8 cellular contexts compared by ENCODE assay signal in the genomic region with DNA sequence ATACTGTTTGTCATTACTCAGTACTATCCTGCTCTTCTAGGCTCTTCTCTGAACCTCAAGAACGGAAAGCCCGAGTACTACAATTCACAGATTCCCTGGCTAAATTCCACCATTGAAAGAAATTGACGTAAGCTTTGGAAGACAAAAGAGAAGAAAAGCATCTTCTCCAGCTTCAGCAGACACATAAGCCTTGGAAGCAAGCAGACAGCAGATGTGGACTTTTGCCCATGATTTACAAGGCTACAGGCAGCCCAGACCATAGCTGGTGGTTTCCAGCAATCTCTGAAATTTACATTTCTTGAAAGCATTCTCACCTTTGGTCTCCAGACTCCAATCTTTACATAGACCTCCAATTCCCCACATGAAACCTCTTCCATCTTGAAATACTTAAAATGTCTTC.
"Had no signal": no experiment of that assay in that cellular context is flagged by ENCODE, and none has a peak within 500 bp of the region (broad histone marks: within the 10 kb centered on the region; RNA-seq: fewer than 3 reads in every experiment).

No MANE protein-coding gene starts in this region.

- ATAC-seq: HCT116, K562 had no signal

- H3K4me3 ChIP-seq: GM23248, HAP-1, K562 had no signal

- H3K27ac ChIP-seq: GM23248 had no signal

- H3K36me3 ChIP-seq: HAP-1 had no signal

- DNase-seq: GM23248, GOT3, H7, HFFc6, IMR-90 had no signal

- H3K9me3 ChIP-seq: HAP-1 had no signal

- H3K9ac ChIP-seq: GM23248 had no signal

- H3K4me1 ChIP-seq: HAP-1 had no signal

- H2AFZ ChIP-seq: GM23248 had no signal
